In the genomic region with DNA sequence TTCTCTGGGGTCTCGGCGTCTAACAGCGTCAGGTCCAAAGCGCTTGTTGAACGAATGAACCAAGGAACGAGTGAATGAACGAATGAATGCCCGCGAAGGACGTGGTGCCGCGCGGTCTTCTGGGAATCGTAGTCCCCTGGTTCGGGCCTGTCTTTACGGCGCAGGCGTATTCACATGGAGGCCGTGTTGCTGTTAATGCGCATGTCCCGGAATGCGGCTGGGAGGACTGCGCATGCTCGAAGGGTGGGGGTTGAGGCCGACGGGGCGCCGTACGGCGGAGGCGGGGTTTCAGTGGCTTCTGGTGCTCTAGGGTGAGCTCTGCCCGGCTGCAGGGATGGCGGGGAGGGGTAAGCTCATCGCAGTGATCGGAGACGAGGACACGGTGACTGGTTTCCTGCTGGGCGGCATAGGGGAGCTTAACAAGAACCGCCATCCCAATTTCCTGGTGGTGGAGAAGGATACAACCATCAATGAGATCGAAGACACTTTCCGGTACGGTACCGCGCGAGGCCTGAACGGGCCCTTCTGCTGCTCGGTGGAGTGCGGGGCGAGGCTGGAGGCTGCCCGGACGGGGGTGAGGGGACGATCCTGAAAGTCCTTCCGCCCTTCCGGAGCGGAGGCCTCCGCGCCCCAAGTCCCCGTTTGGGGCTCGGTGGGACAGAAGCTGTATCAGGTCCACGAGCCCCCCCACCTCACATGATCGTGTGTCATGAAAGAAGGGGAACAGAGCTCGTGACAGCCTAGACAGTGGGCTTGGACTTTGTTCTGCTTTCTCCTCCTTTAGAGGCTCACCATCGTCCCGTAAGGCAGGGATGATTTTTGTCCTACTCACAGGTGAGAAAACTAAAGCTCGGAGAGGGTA, we compare ENCODE assay signal across 8 cellular contexts. TPM values are rescaled to one million over a fixed set of nuclear protein-coding genes. Genes with fewer than 3 reads are reported as not detected.
DNase-seq lines count a peak whose midpoint lies in the region; ATAC-seq, FAIRE-seq and TF ChIP-seq lines count a peak whose summit lies in the region.

Gene ATP6V1F (plus strand): TSS at position 286 of the 862 bp plus-strand sequence. CDS start 49 bp downstream, at position 335.

- intact Hi-C loops in kidney (cut with DNase I): no loop called here

- no peaks in the 10 kb centered on the region for H3K9me3 Mint-ChIP-seq in chondrocyte (ENCODE audit: low read depth)

- peak; percentile 90 for ATAC-seq in HG03432 (IDR thresholded peaks at IDR 0.05; ENCODE audit: unreplicated experiment)

- H3K27ac Mint-ChIP-seq in chondrocyte (ENCODE audit: unreplicated experiment): peak within 1 kb of the TSS; percentile 100

- peaks cover 7 to 15% of the 10 kb centered on the region in 2 donors for H3K4me1 ChIP-seq in kidney (ENCODE audit: control insufficient read depth in 1 of 2, insufficient read depth in 1 of 2, low read depth in 1 of 2, low read length in 2 of 2)

- H3K36me3 Mint-ChIP-seq in chondrocyte (ENCODE audit: low read depth): peaks cover 14% of the 10 kb centered on the region

- peaks cover 27% of the 10 kb centered on the region for H3K4me1 Mint-ChIP-seq in chondrocyte (ENCODE audit: low read depth)

- H3K9me3 ChIP-seq in kidney (ENCODE audit: control insufficient read depth in 1 of 2, low read length in 2 of 2): no peaks in the 10 kb centered on the region

- H3K4me3 Mint-ChIP-seq in chondrocyte (ENCODE audit: unreplicated experiment): peak within 1 kb of the TSS; percentile 100

- H3K4me3 ChIP-seq in kidney (ENCODE audit: low read length in 2 of 2): peak within 1 kb of the TSS; percentile 81 to 99

- H3K36me3 ChIP-seq in kidney (ENCODE audit: control insufficient read depth in 1 of 2, insufficient read depth in 2 of 2, low read length in 2 of 2): peaks cover 0 to 16% of the 10 kb centered on the region in 2 donors

- TF ChIP-seq POLR2A in GM19099 (IDR thresholded peaks at IDR 0.05; ENCODE audit: extremely low read depth, insufficient read length, low read depth): peak; percentile 82

- no peak for FAIRE-seq in kidney (lab: Jason Lieb, UNC)

- peak within 1 kb of the TSS; percentile 80 to 99 for H3K9ac ChIP-seq in kidney (ENCODE audit: low read length in 2 of 2)

- DNase-seq in AML-193 (lab: John Stamatoyannopoulos, UW) (peak; percentile 92 to 94), NCI-H510A treated with DMSO at 0.1 percent for 48 hours (lab: John Stamatoyannopoulos, UW) (peak; percentile 79), chondrocyte (ENCODE audit: low spot score) (peak; percentile 81), kidney (peak; percentile 99)
- peak; percentile 99 for DNase-seq in activated CD4-positive, alpha-beta T cell treated with anti-CD3 and anti-CD28 coated beads for 24 hours (ENCODE audit: low read depth in 2 of 2)
- DNase-seq in stimulated activated CD4-positive, alpha-beta T cell treated with anti-CD3 and anti-CD28 coated beads, Interleukin-15, amount 100 ng/mL, for 24 hours: peak; percentile 99

- no peak for TF ChIP-seq CTCF in chondrocyte (IDR thresholded peaks at IDR 0.05)
- TF ChIP-seq CTCF in kidney (IDR thresholded peaks at IDR 0.05; ENCODE audit: borderline replicate concordance, extremely low read depth, insufficient read depth): no peak

- peak within 1 kb of the TSS; percentile 94 to 95 for H3K27ac ChIP-seq in kidney (ENCODE audit: low read depth in 2 of 2, low read length in 2 of 2)

- no peaks in the 10 kb centered on the region for H3K27me3 Mint-ChIP-seq in chondrocyte (ENCODE audit: low read depth)

RNA-seq across cellular contexts. Expression of gene ATP6V1F, which starts in this region (rescaled TPM):
- total RNA-seq in chondrocyte (139 to 162 TPM (median 154 TPM) in 3 replicates), kidney (161 TPM)
- 684 TPM for polyA plus RNA-seq in kidney (ENCODE audit: insufficient read depth, low read depth, low replicate concordance)

Comparison
In these comparisons a context has a peak if more than half of its experiments do, and no peak if none do; other contexts are left out.
1. Peak in every context shown above with its lines: DNase-seq, ATAC-seq, H3K4me3 ChIP-seq and H3K27ac ChIP-seq.